Comparison of ENCODE assay signal across 7 cellular contexts in genomic region chr11:46392421-46393230, GRCh38. TPM values are rescaled to one million over a fixed set of nuclear protein-coding genes. Genes with fewer than 3 reads are reported as not detected.
DNase-seq lines count a peak whose midpoint lies in the region; ATAC-seq and TF ChIP-seq lines count a peak whose summit lies in the region.

No MANE protein-coding gene starts in this region.

- CTCF ChIA-PET in naive thymus-derived CD4-positive, alpha-beta T cell (lab: Charles Lee), result no interaction called here

- POLR2A ChIA-PET in naive thymus-derived CD4-positive, alpha-beta T cell (lab: Charles Lee), result interaction anchor here (0.6 to 1.6 kb wide), 3 partner anchors 9 to 44 kb away, joined by 3 to 4 read pairs (median 3); no protein-coding TSS in a partner anchor

- ATAC-seq in GM18505 (IDR thresholded peaks at IDR 0.05; ENCODE audit: unreplicated experiment) (peak; percentile 61), HG02938 (IDR thresholded peaks at IDR 0.05; ENCODE audit: unreplicated experiment) (peak; percentile 53)
- peak; percentile 90 for ATAC-seq in naive thymus-derived CD4-positive, alpha-beta T cell

- H3K27ac ChIP-seq in naive thymus-derived CD4-positive, alpha-beta T cell (ENCODE audit: low read depth, low read length), result no peak overlapping the region

- H3K4me3 ChIP-seq in naive thymus-derived CD4-positive, alpha-beta T cell (ENCODE audit: low read length), result peak overlapping the region; percentile 35

- intact Hi-C loops in naive thymus-derived CD4-positive, alpha-beta T cell (cut with micrococcal nuclease), result loop anchor here (2.0 to 5.0 kb wide), 2 partner anchors 224 to 225 kb away; partner anchors contain the start of genes ATG13 (in 2 of the 2) and HARBI1 (in 2 of the 2)

- peaks cover 0 to 21% of the 10 kb centered on the region in 2 donors for H3K27me3 ChIP-seq in naive thymus-derived CD4-positive, alpha-beta T cell (ENCODE audit: control insufficient read depth in 2 of 2, insufficient read depth in 2 of 2, low read length in 2 of 2)

- peaks cover 0 to 2% (median 0%) of the 10 kb centered on the region in 11 donors for H3K9me3 Mint-ChIP-seq in naive thymus-derived CD4-positive, alpha-beta T cell

- H3K4me1 ChIP-seq in naive thymus-derived CD4-positive, alpha-beta T cell (ENCODE audit: control insufficient read depth in 2 of 2, insufficient read depth in 2 of 2, low read length in 2 of 2), result peaks cover 14 to 21% of the 10 kb centered on the region in 2 donors

- peaks cover 0 to 12% (median 0%) of the 10 kb centered on the region in 3 experiments for H3K36me3 ChIP-seq in naive thymus-derived CD4-positive, alpha-beta T cell (ENCODE audit: control insufficient read depth in 2 of 3, insufficient read depth in 3 of 3, low read length in 3 of 3)

- TF ChIP-seq POLR2A in GM18505 (IDR thresholded peaks at IDR 0.05; ENCODE audit: borderline replicate concordance, extremely low read depth, insufficient read depth, insufficient read length), result no peak

- H3K36me3 Mint-ChIP-seq in naive thymus-derived CD4-positive, alpha-beta T cell, result peaks cover 0 to 7% (median 4%) of the 10 kb centered on the region in 5 donors

- no peaks in the 10 kb centered on the region for H3K9me3 ChIP-seq in naive thymus-derived CD4-positive, alpha-beta T cell (ENCODE audit: control insufficient read depth in 2 of 3, low read length in 3 of 3)

- H3K27ac Mint-ChIP-seq in naive thymus-derived CD4-positive, alpha-beta T cell, result peak overlapping the region in 3 of 9 donors; percentile 54 to 81 (median 73)

- DNase-seq in OCI-M1 (lab: John Stamatoyannopoulos, UW), result peak; percentile 91
- DNase-seq in activated T-helper 1 cell treated with Interleukin-2 at 50 U/mL for 16 hours (ENCODE audit: low read depth), result peak; percentile 62
- DNase-seq in fibroblast of gingiva (ENCODE audit: low read depth), result peak; percentile 71
- DNase-seq in naive thymus-derived CD4-positive, alpha-beta T cell, result peak; percentile 63 to 91 (median 75)
- DNase-seq in stimulated activated CD8-positive, alpha-beta memory T cell treated with anti-CD3 and anti-CD28 coated beads, Interleukin-7, amount 100 ng/mL, for 24 hours (ENCODE audit: low read depth), result peak; percentile 45

- peaks cover 7 to 35% (median 25%) of the 10 kb centered on the region in 7 donors for H3K4me1 Mint-ChIP-seq in naive thymus-derived CD4-positive, alpha-beta T cell

- peak overlapping the region; percentile 70 to 84 (median 78) for H3K4me3 Mint-ChIP-seq in naive thymus-derived CD4-positive, alpha-beta T cell

- H3K27me3 Mint-ChIP-seq in naive thymus-derived CD4-positive, alpha-beta T cell, result peaks cover 26 to 45% (median 36%) of the 10 kb centered on the region in 5 donors

RNA-seq across cellular contexts. Expression of gene CHRM4, which starts 1.1 kb away (rescaled TPM):
- 1 to 10 TPM in 2 of 5 experiments, under 1 TPM in 1, not detected in 2; 0.48 to 3.5 (median 3.1) TPM for total RNA-seq in naive thymus-derived CD4-positive, alpha-beta T cell
- polyA plus RNA-seq in naive thymus-derived CD4-positive, alpha-beta T cell, result under 1 TPM; 0.15 to 0.17 TPM

RNA-seq across cellular contexts. Expression of gene MDK, which starts 11.2 kb away (rescaled TPM):
- 10 to 100 TPM in 2 of 5 experiments, 1 to 10 TPM in 3; 4.9 to 13.5 (median 8.8) TPM for total RNA-seq in naive thymus-derived CD4-positive, alpha-beta T cell
- under 1 TPM in 1 of 2 donors, not detected in 1; 0.35 TPM for polyA plus RNA-seq in naive thymus-derived CD4-positive, alpha-beta T cell

RNA-seq across cellular contexts. Expression of gene DGKZ, which starts 45.4 kb away (rescaled TPM):
- total RNA-seq in naive thymus-derived CD4-positive, alpha-beta T cell, result 100 to 1,000 TPM; 146 to 291 (median 263) TPM
- polyA plus RNA-seq in naive thymus-derived CD4-positive, alpha-beta T cell, result 10 to 100 TPM; 41.5 to 70.5 TPM
